ENCODE assay signal across 2 cellular contexts in genomic region chr15:91779960-91780359, GRCh38.
TF ChIP-seq lines count a peak whose summit lies in the region.

No MANE protein-coding gene starts in this region.

TF ChIP-seq in GM23338, 12 proteins besides CTCF, POLR2A, EP300 and RAD21:
- TF ChIP-seq EZH2 (IDR thresholded peaks at IDR 0.05; ENCODE audit: low read depth, unreplicated experiment): no peak
- no peak for TF ChIP-seq ZNF331 (CRISPR knock-in tag; IDR thresholded peaks at IDR 0.05; ENCODE audit: low read depth)
- no peak for TF ChIP-seq POLR2AphosphoS5 (IDR thresholded peaks at IDR 0.05; ENCODE audit: low read depth)
- TF ChIP-seq STAT1 (IDR thresholded peaks at IDR 0.05; ENCODE audit: unreplicated experiment): no peak
- TF ChIP-seq CREB1 (CRISPR knock-in tag; IDR thresholded peaks at IDR 0.05; ENCODE audit: low read depth): no peak
- no peak for TF ChIP-seq ZNF462 (CRISPR knock-in tag; IDR thresholded peaks at IDR 0.05)
- TF ChIP-seq NANOG (IDR thresholded peaks at IDR 0.05; ENCODE audit: borderline replicate concordance): no peak
- TF ChIP-seq ETS1 (IDR thresholded peaks at IDR 0.05): no peak
- TF ChIP-seq JUNB (IDR thresholded peaks at IDR 0.05; ENCODE audit: unreplicated experiment): no peak
- TF ChIP-seq REST (IDR thresholded peaks at IDR 0.05; ENCODE audit: unreplicated experiment): no peak
- no peak for TF ChIP-seq ZNF114 (CRISPR knock-in tag; IDR thresholded peaks at IDR 0.05)
- no peak for TF ChIP-seq EZH2phosphoT487 (IDR thresholded peaks at IDR 0.05; ENCODE audit: unreplicated experiment)

TF ChIP-seq in H1, 55 proteins besides CTCF, POLR2A, EP300 and RAD21:
- TF ChIP-seq RFX5 (IDR thresholded peaks at IDR 0.05; ENCODE audit: borderline replicate concordance, low read depth, low read length): no peak
- TF ChIP-seq SAP30 (IDR thresholded peaks at IDR 0.05; ENCODE audit: insufficient read depth, insufficient replicate concordance, low read length): no peak
- TF ChIP-seq MAFK (IDR thresholded peaks at IDR 0.05; ENCODE audit: low read depth, low read length): no peak
- TF ChIP-seq CHD1 (IDR thresholded peaks at IDR 0.05; ENCODE audit: low read depth, low read length): no peak
- TF ChIP-seq RNF2 (IDR thresholded peaks at IDR 0.05; ENCODE audit: borderline replicate concordance, low read depth, low read length, missing control alignments, poor library complexity, severe bottlenecking): no peak
- no peak for TF ChIP-seq GABPA (IDR thresholded peaks at IDR 0.05; ENCODE audit: borderline replicate concordance, insufficient read depth, low read length)
- TF ChIP-seq USF2 (IDR thresholded peaks at IDR 0.05; ENCODE audit: low read length): no peak
- TF ChIP-seq ASH2L (IDR thresholded peaks at IDR 0.05; ENCODE audit: low read length): no peak
- TF ChIP-seq SIN3A (conservative IDR thresholded peaks at IDR 0.05 in 1 of 2, IDR thresholded peaks at IDR 0.05 in 1 of 2; ENCODE audit: low read depth in 1 of 2, low read length in 2 of 2): no peak
- no peak for TF ChIP-seq TAF1 (IDR thresholded peaks at IDR 0.05; ENCODE audit: low read depth, low read length)
- no peak for TF ChIP-seq KDM5A (IDR thresholded peaks at IDR 0.05; ENCODE audit: low read length)
- no peak for TF ChIP-seq NANOG (IDR thresholded peaks at IDR 0.05; ENCODE audit: insufficient read depth, low read depth, low read length, poor library complexity, severe bottlenecking)
- no peak for TF ChIP-seq KDM4A (IDR thresholded peaks at IDR 0.05; ENCODE audit: low read depth, low read length, severe bottlenecking)
- no peak for TF ChIP-seq CBX5 (IDR thresholded peaks at IDR 0.05; ENCODE audit: low read depth, low read length)
- TF ChIP-seq POU5F1 (IDR thresholded peaks at IDR 0.05; ENCODE audit: low read depth, low read length): no peak
- no peak for TF ChIP-seq SP4 (IDR thresholded peaks at IDR 0.05; ENCODE audit: low read length)
